In genomic region chr3:69786854-69787253, GRCh38 we compare ENCODE assay signal across 17 cellular contexts. TPM values are rescaled to one million over a fixed set of nuclear protein-coding genes. Genes with fewer than 3 reads are reported as not detected.
DNase-seq lines count a peak whose midpoint lies in the region; ATAC-seq, FAIRE-seq and TF ChIP-seq lines count a peak whose summit lies in the region.
"Had no signal": no experiment of that assay in that cellular context is flagged by ENCODE, and none has a peak within 500 bp of the region (broad histone marks: within the 10 kb centered on the region; RNA-seq: fewer than 3 reads in every experiment).

No MANE protein-coding gene starts in this region.

- H3K36me3 ChIP-seq in PC-9 (ENCODE audit: low read depth): no peaks in the 10 kb centered on the region
- H3K36me3 ChIP-seq in endothelial cell of umbilical vein (ENCODE audit: control insufficient read depth in 2 of 2, extremely low read depth in 1 of 2, insufficient read depth in 2 of 2, low read length in 2 of 2): no peaks in the 10 kb centered on the region
- no peaks in the 10 kb centered on the region for H3K36me3 ChIP-seq in lung (ENCODE audit: control insufficient read depth in 2 of 2, insufficient read depth in 2 of 2, low read length in 2 of 2)
- no peaks in the 10 kb centered on the region for H3K36me3 ChIP-seq in smooth muscle cell (ENCODE audit: low read depth)
- H3K36me3 ChIP-seq in CD8-positive, alpha-beta memory T cell (ENCODE audit: insufficient read depth, low read length): no peaks in the 10 kb centered on the region
- H3K36me3 ChIP-seq: left lung had no signal

- WGBS in lung, 2 donors: 84 to 94% methylated on average over 4 of the region's 4 CpGs
- WGBS in smooth muscle cell (ENCODE audit: low lambda C conversion rate): 86% methylated on average over 4 of the region's 4 CpGs

- no peaks in the 10 kb centered on the region for H3K79me2 ChIP-seq in PC-9 (ENCODE audit: low read depth)
- no peaks in the 10 kb centered on the region for H3K79me2 ChIP-seq in endothelial cell of umbilical vein (ENCODE audit: control insufficient read depth, insufficient read depth, low read length)
- no peaks in the 10 kb centered on the region for H3K79me2 ChIP-seq in smooth muscle cell (ENCODE audit: low read depth)

- H2AFZ ChIP-seq in PC-9: no peak overlapping the region; the same call in 1 of the 2 replicates
- peak overlapping the region; percentile 69 for H2AFZ ChIP-seq in endothelial cell of umbilical vein (ENCODE audit: low read depth, low read length)
- H2AFZ ChIP-seq in smooth muscle cell (ENCODE audit: low read depth): no peak overlapping the region

- no peak for ATAC-seq in lung (ENCODE audit: insufficient read depth, low FRiP score)
- no peak for ATAC-seq in HG02884 (IDR thresholded peaks at IDR 0.05; ENCODE audit: unreplicated experiment)
- ATAC-seq: activated CD8-positive, alpha-beta T cell treated with anti-CD3 and anti-CD28 coated beads, Interleukin-2, amount 10 ng/mL, durations not matched to agents 7 days and 5 days; activated naive CD8-positive, alpha-beta T cell treated with anti-CD3 and anti-CD28 coated beads, Interleukin-2, amount 50 U/mL, for 24 hours; effector memory CD8-positive, alpha-beta T cell; naive thymus-derived CD8-positive, alpha-beta T cell had no signal

- H3K9me1 ChIP-seq in endothelial cell of umbilical vein (replicated peaks; ENCODE audit: control insufficient read depth, extremely low read depth, insufficient read depth, low read length): no peaks in the 10 kb centered on the region

- H3K4me1 ChIP-seq in PC-9 (replicated peaks; ENCODE audit: insufficient read depth) (peaks cover 12% of the 10 kb centered on the region), endothelial cell of umbilical vein (ENCODE audit: control insufficient read depth, extremely low read depth, insufficient read depth, low read length) (peaks cover 25% of the 10 kb centered on the region), lung (ENCODE audit: control insufficient read depth in 2 of 2, insufficient read depth in 2 of 2, low read length in 2 of 2) (peaks cover 2 to 42% of the 10 kb centered on the region in 2 donors), smooth muscle cell (ENCODE audit: low read depth) (peaks cover 14% of the 10 kb centered on the region)
- no peaks in the 10 kb centered on the region for H3K4me1 ChIP-seq in CD8-positive, alpha-beta memory T cell (ENCODE audit: insufficient read depth, low read length)

- BruUV-seq in PC-9 (replicated peaks; lab: Mats Ljungman, UMichigan) (no TSS peak), endothelial cell of umbilical vein (replicated peaks; lab: Mats Ljungman, UMichigan) (no TSS peak)

- DNase-seq in PC-9 (no peak), endothelial cell of umbilical vein (ENCODE audit: low read depth, low spot score) (no peak), lung (ENCODE audit: low spot score) (no peak), smooth muscle cell (lab: John Stamatoyannopoulos, UW; ENCODE audit: unreplicated experiment) (no peak), SW480 (ENCODE audit: low spot score) (no peak), hepatic stellate cell (ENCODE audit: low spot score) (no peak)
- no peak for DNase-seq in CD8-positive, alpha-beta memory T cell
- DNase-seq: activated CD8-positive, alpha-beta T cell treated with anti-CD3 and anti-CD28 coated beads, Interleukin-2, amount 10 ng/mL, durations not matched to agents 7 days and 5 days; activated naive CD8-positive, alpha-beta T cell treated with anti-CD3 and anti-CD28 coated beads, Interleukin-2, amount 50 U/mL, for 24 hours; effector memory CD8-positive, alpha-beta T cell; GOT3; KG1; left lung; naive thymus-derived CD8-positive, alpha-beta T cell; NCI-H1105; T-helper 1 cell had no signal

- H3F3A ChIP-seq in PC-9 (ENCODE audit: insufficient read depth, low read depth): peaks cover 8% of the 10 kb centered on the region; the same call in 1 of the 2 replicates
- H3F3A ChIP-seq in smooth muscle cell (ENCODE audit: low read depth): peaks cover 8% of the 10 kb centered on the region

- H4K20me1 ChIP-seq in PC-9 (ENCODE audit: insufficient read depth) (no peaks in the 10 kb centered on the region), endothelial cell of umbilical vein (replicated peaks; ENCODE audit: control insufficient read depth, extremely low read depth, insufficient read depth, low read length) (no peaks in the 10 kb centered on the region), smooth muscle cell (ENCODE audit: low read depth) (no peaks in the 10 kb centered on the region)

- H3K27ac ChIP-seq in PC-9 (peak overlapping the region; percentile 77), endothelial cell of umbilical vein (ENCODE audit: insufficient read depth, low read depth, low read length) (peak overlapping the region; percentile 75), lung (ENCODE audit: low read depth in 1 of 2, low read length in 1 of 2) (peak overlapping the region; percentile 47 to 63), smooth muscle cell (ENCODE audit: low read depth) (peak overlapping the region; percentile 72)
- H3K27ac ChIP-seq in CD8-positive, alpha-beta memory T cell (ENCODE audit: low read depth, low read length): no peak overlapping the region

- H3K4me2 ChIP-seq in PC-9 (peak overlapping the region; percentile 66), endothelial cell of umbilical vein (ENCODE audit: insufficient read depth, low read length) (peak overlapping the region; percentile 86), smooth muscle cell (peak overlapping the region; percentile 69)

- dilution Hi-C loops in endothelial cell of umbilical vein (cut with MboI; ENCODE audit: extremely low pct_ligation_motif_present, low sequenced_read_pairs): no loop called here

- H3K4me3 ChIP-seq in PC-9 (no peak overlapping the region), endothelial cell of umbilical vein (replicated peaks in 1 of 3; ENCODE audit: insufficient read depth in 1 of 3, low read depth in 1 of 3, low read length in 3 of 3) (no peak overlapping the region), lung (no peak overlapping the region), smooth muscle cell (no peak overlapping the region)
- H3K4me3 ChIP-seq in CD8-positive, alpha-beta memory T cell (ENCODE audit: low read length): no peak overlapping the region
- H3K4me3 ChIP-seq: left lung had no signal

- peaks cover 0 to 10% (median 2%) of the 10 kb centered on the region in 5 donors for H3K9me3 Mint-ChIP-seq in CD8-positive, alpha-beta memory T cell
- H3K9me3 Mint-ChIP-seq: activated naive CD8-positive, alpha-beta T cell treated with anti-CD3 and anti-CD28 coated beads, Interleukin-2, amount 50 U/mL, for 24 hours had no signal

- no peaks in the 10 kb centered on the region for H3K9me2 ChIP-seq in PC-9 (ENCODE audit: insufficient read depth)

- H3K27me3 Mint-ChIP-seq in CD8-positive, alpha-beta memory T cell: no peaks in the 10 kb centered on the region
- H3K27me3 Mint-ChIP-seq: effector memory CD8-positive, alpha-beta T cell had no signal

- no peaks in the 10 kb centered on the region for H3K4me1 Mint-ChIP-seq in CD8-positive, alpha-beta memory T cell
- H3K4me1 Mint-ChIP-seq: activated naive CD8-positive, alpha-beta T cell treated with anti-CD3 and anti-CD28 coated beads, Interleukin-2, amount 50 U/mL, for 24 hours; naive thymus-derived CD8-positive, alpha-beta T cell had no signal

- H3K4me3 Mint-ChIP-seq in CD8-positive, alpha-beta memory T cell: no peak overlapping the region
- H3K4me3 Mint-ChIP-seq: activated CD8-positive, alpha-beta T cell treated with anti-CD3 and anti-CD28 coated beads, Interleukin-2, amount 10 ng/mL, durations not matched to agents 7 days and 5 days; activated naive CD8-positive, alpha-beta T cell treated with anti-CD3 and anti-CD28 coated beads, Interleukin-2, amount 50 U/mL, for 24 hours; effector memory CD8-positive, alpha-beta T cell; naive thymus-derived CD8-positive, alpha-beta T cell had no signal

- TF ChIP-seq CTCF in PC-9 (conservative IDR thresholded peaks at IDR 0.05) (no peak), endothelial cell of umbilical vein (IDR thresholded peaks at IDR 0.05; ENCODE audit: extremely low read depth in 1 of 2, insufficient read depth in 1 of 2, low read depth in 1 of 2, low read length in 2 of 2) (no peak), lung (IDR thresholded peaks at IDR 0.05; ENCODE audit: control extremely low read depth, extremely low read depth) (no peak), smooth muscle cell (IDR thresholded peaks at IDR 0.05; ENCODE audit: borderline replicate concordance, insufficient read depth, poor library complexity, severe bottlenecking) (no peak)

- H3K9me3 ChIP-seq in PC-9 (ENCODE audit: insufficient read depth, low read depth) (no peaks in the 10 kb centered on the region), endothelial cell of umbilical vein (replicated peaks; ENCODE audit: control insufficient read depth, insufficient read depth, low read length) (no peaks in the 10 kb centered on the region), lung (ENCODE audit: control insufficient read depth in 2 of 2, insufficient read depth in 1 of 2, low read length in 1 of 2) (no peaks in the 10 kb centered on the region), smooth muscle cell (replicated peaks; ENCODE audit: low read depth) (no peaks in the 10 kb centered on the region)
- H3K9me3 ChIP-seq in CD8-positive, alpha-beta memory T cell (ENCODE audit: low read length): no peaks in the 10 kb centered on the region
- H3K9me3 ChIP-seq: left lung had no signal

- FAIRE-seq in endothelial cell of umbilical vein (lab: Jason Lieb, UNC): no peak

- no peak for TF ChIP-seq POLR2A in endothelial cell of umbilical vein (IDR thresholded peaks at IDR 0.05; ENCODE audit: low read depth, low read length)

- H3K9ac ChIP-seq in endothelial cell of umbilical vein (replicated peaks; ENCODE audit: extremely low read depth, insufficient read depth, low read length): peak overlapping the region; percentile 49
- H3K9ac ChIP-seq in smooth muscle cell (ENCODE audit: low read depth): no peak overlapping the region

- no peaks in the 10 kb centered on the region for H3K27me3 ChIP-seq in PC-9 (ENCODE audit: insufficient read depth, low read depth)
- no peaks in the 10 kb centered on the region for H3K27me3 ChIP-seq in endothelial cell of umbilical vein (ENCODE audit: control insufficient read depth in 2 of 2, insufficient read depth in 2 of 2, low read length in 2 of 2)
- no peaks in the 10 kb centered on the region for H3K27me3 ChIP-seq in lung (ENCODE audit: control insufficient read depth, insufficient read depth)
- H3K27me3 ChIP-seq in smooth muscle cell (ENCODE audit: low read depth): no peaks in the 10 kb centered on the region
- no peaks in the 10 kb centered on the region for H3K27me3 ChIP-seq in CD8-positive, alpha-beta memory T cell (ENCODE audit: insufficient read depth, low read length, poor library complexity, severe bottlenecking)
- H3K27me3 ChIP-seq: left lung had no signal

- H3K36me3 Mint-ChIP-seq in CD8-positive, alpha-beta memory T cell: no peaks in the 10 kb centered on the region
- H3K36me3 Mint-ChIP-seq: naive thymus-derived CD8-positive, alpha-beta T cell had no signal

- CTCF ChIA-PET in PC-9 (lab: Charles Lee) (no interaction called here), endothelial cell of umbilical vein (lab: Charles Lee) (no interaction called here)
- CTCF ChIA-PET in CD8-positive, alpha-beta memory T cell (lab: Charles Lee): no interaction called here

- POLR2A ChIA-PET in PC-9 (lab: Charles Lee; ENCODE audit: unreplicated experiment): no interaction called here
- POLR2A ChIA-PET in endothelial cell of umbilical vein (lab: Charles Lee): no interaction called here
- POLR2A ChIA-PET in CD8-positive, alpha-beta memory T cell (lab: Charles Lee): no interaction called here

- H3K27ac Mint-ChIP-seq in CD8-positive, alpha-beta memory T cell: no peak overlapping the region
- H3K27ac Mint-ChIP-seq: activated CD8-positive, alpha-beta T cell treated with anti-CD3 and anti-CD28 coated beads, Interleukin-2, amount 10 ng/mL, durations not matched to agents 7 days and 5 days; activated naive CD8-positive, alpha-beta T cell treated with anti-CD3 and anti-CD28 coated beads, Interleukin-2, amount 50 U/mL, for 24 hours; effector memory CD8-positive, alpha-beta T cell; naive thymus-derived CD8-positive, alpha-beta T cell had no signal

- intact Hi-C loops in PC-9 (cut with micrococcal nuclease; ENCODE audit: unreplicated experiment) (loop anchor here (1.0 to 5.0 kb wide), 2 partner anchors 80 to 96 kb away; no protein-coding TSS in a partner anchor), endothelial cell of umbilical vein (cut with micrococcal nuclease) (loop anchor here (1.0 kb wide), 2 partner anchors 17 to 48 kb away; partner anchors contain the start of gene MITF)

RNA-seq across cellular contexts. Expression of gene MITF, which starts 47.6 kb away (rescaled TPM):
- total RNA-seq in PC-9 (2021): 15.5 and 17.2 TPM in 2 replicates
- total RNA-seq in endothelial cell of umbilical vein: 2.5 and 3.9 TPM in 2 replicates
- polyA plus RNA-seq in endothelial cell of umbilical vein: 1.6 TPM in 2 replicates
- 1.9 and 2.0 TPM in 2 replicates for polyA plus RNA-seq in endothelial cell of umbilical vein (2011; cell fraction: cytosol; rRNA removed)
- 1.9 and 2.6 TPM in 2 replicates for polyA plus RNA-seq in endothelial cell of umbilical vein (2011; cell fraction: nucleus; rRNA removed)
- polyA plus RNA-seq in endothelial cell of umbilical vein (2012): 1.1 and 2.3 TPM in 2 replicates
- 4.6 and 4.9 TPM in 2 replicates for polyA minus RNA-seq in endothelial cell of umbilical vein
- 25.6 TPM for polyA minus RNA-seq in endothelial cell of umbilical vein (2011; cell fraction: cytosol; rRNA and poly(A)+ RNA removed)
- 9.6 and 10.1 TPM in 2 replicates for polyA minus RNA-seq in endothelial cell of umbilical vein (2011; cell fraction: nucleus; rRNA and poly(A)+ RNA removed)
- total RNA-seq in lung: 10 to 100 TPM; 18.1 to 28.0 TPM
- polyA plus RNA-seq in lung: 1 to 10 TPM; 5.0 to 5.9 TPM
- total RNA-seq in smooth muscle cell: 2.3 and 3.5 TPM in 2 replicates
- polyA plus RNA-seq in smooth muscle cell: 3.1 and 3.6 TPM in 2 replicates
- total RNA-seq in CD8-positive, alpha-beta memory T cell: under 1 TPM; 0.38 to 0.81 TPM
- not detected for polyA plus RNA-seq in CD8-positive, alpha-beta memory T cell
- total RNA-seq: activated CD8-positive, alpha-beta T cell treated with anti-CD3 and anti-CD28 coated beads, Interleukin-2, amount 10 ng/mL, durations not matched to agents 7 days and 5 days had no signal
- polyA plus RNA-seq: naive thymus-derived CD8-positive, alpha-beta T cell had no signal
